Comparison of ENCODE assay signal across 29 cellular contexts in the genomic region with DNA sequence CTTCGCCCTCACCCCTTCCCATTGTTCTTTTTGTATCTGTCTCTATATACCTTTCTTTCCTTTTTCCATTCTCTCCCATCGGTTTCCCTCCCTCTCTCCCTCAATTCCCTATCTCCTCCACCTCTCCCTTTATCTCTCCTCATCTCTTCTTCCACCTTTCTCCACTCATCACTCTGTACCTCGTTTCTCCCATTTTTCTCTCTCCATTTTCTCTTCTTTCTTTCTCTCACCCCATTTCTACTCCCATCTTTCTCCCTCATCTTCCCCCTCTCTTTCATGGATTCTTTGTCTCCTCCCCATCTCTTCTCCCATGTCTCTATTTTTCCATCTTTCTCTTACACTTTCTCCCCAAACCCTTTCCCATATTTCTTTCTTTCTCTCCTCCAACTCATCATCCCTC.
"Had no signal": no experiment of that assay in that cellular context is flagged by ENCODE, and none has a peak within 500 bp of the region (broad histone marks: within the 10 kb centered on the region; RNA-seq: fewer than 3 reads in every experiment).

No MANE protein-coding gene starts in this region.

- H3K27ac Mint-ChIP-seq: naive thymus-derived CD8-positive, alpha-beta T cell; natural killer cell treated with Interleukin-12 subunit alpha and Interleukin-12 subunit beta and Interleukin-15 and Interleukin-18, amount 100 ng/mL, for 72 hours; nephron progenitor cell; neural progenitor cell; progenitor cell of endocrine pancreas; stimulated activated effector memory CD8-positive, alpha-beta T cell treated with anti-CD3 and anti-CD28 coated beads, Interleukin-12 subunit alpha, Interleukin-12 subunit beta, amount 100 ng/mL, for 72 hours; stimulated activated naive B cell treated with anti-CD40 and anti-IgM and Interleukin-4, amounts not matched to agents 10 μg/mL and 1 μg/mL and 100 μg/mL, for 72 hours; stimulated activated naive CD8-positive, alpha-beta T cell treated with anti-CD3 and anti-CD28 coated beads, Interleukin-15, Interleukin-2, amounts not matched to agents 100 ng/mL and 50 ng/mL, for 24 hours; type B pancreatic cell had no signal

- H3K4me1 ChIP-seq: neural progenitor cell, parathyroid adenoma, psoas muscle, right lobe of liver, sigmoid colon, stomach, thyroid gland, tibial nerve, upper lobe of right lung, uterus had no signal

- DNase-seq: naive thymus-derived CD8-positive, alpha-beta T cell; nephron progenitor cell; occipital lobe; ovary; posterior cingulate gyrus; psoas muscle; right cardiac atrium; right lobe of liver; sigmoid colon; small intestine; stimulated activated CD4-positive, alpha-beta T cell treated with anti-CD3 and anti-CD28 coated beads, Interleukin-15, amount 100 ng/mL, for 24 hours; stimulated activated CD4-positive, alpha-beta T cell treated with anti-CD3 and anti-CD28 coated beads, Interleukin-2, amount 100 ng/mL, for 24 hours; stimulated activated CD4-positive, alpha-beta T cell treated with anti-CD3 and anti-CD28 coated beads, Interleukin-2, amount 100 ng/mL, for 48 hours; stimulated activated CD4-positive, alpha-beta T cell treated with anti-CD3 and anti-CD28 coated beads, Interleukin-4, amount 100 ng/mL, for 24 hours; stimulated activated naive B cell treated with anti-CD40 and anti-IgM and Interleukin-4, amounts not matched to agents 10 μg/mL and 1 μg/mL and 100 μg/mL, for 72 hours; stimulated activated naive CD4-positive, alpha-beta T cell treated with Interleukin-2 at 50 U/mL for 16 hours; stomach; thyroid gland; upper lobe of right lung; uterus had no signal

- H3K4me2 ChIP-seq: neural progenitor cell had no signal

- H2AFZ ChIP-seq: neural progenitor cell, parathyroid adenoma had no signal

- H3K27me3 Mint-ChIP-seq: naive thymus-derived CD8-positive, alpha-beta T cell; stimulated activated naive B cell treated with anti-CD40 and anti-IgM and Interleukin-4, amounts not matched to agents 10 μg/mL and 1 μg/mL and 100 μg/mL, for 72 hours had no signal

- H3K4me3 Mint-ChIP-seq: naive thymus-derived CD8-positive, alpha-beta T cell; natural killer cell treated with Interleukin-12 subunit alpha and Interleukin-12 subunit beta and Interleukin-15 and Interleukin-18, amount 100 ng/mL, for 72 hours; nephron progenitor cell; neural progenitor cell; stimulated activated effector memory CD8-positive, alpha-beta T cell treated with anti-CD3 and anti-CD28 coated beads, Interleukin-12 subunit alpha, Interleukin-12 subunit beta, amount 100 ng/mL, for 72 hours; stimulated activated naive B cell treated with anti-CD40 and anti-IgM and Interleukin-4, amounts not matched to agents 10 μg/mL and 1 μg/mL and 100 μg/mL, for 72 hours; stimulated activated naive CD8-positive, alpha-beta T cell treated with anti-CD3 and anti-CD28 coated beads, Interleukin-15, Interleukin-2, amounts not matched to agents 100 ng/mL and 50 ng/mL, for 24 hours; type B pancreatic cell had no signal

- H3K27me3 ChIP-seq: neural progenitor cell, ovary, right lobe of liver, sigmoid colon, stomach, thyroid gland, tibial nerve, uterus had no signal

- H3K27ac ChIP-seq: neural progenitor cell, ovary, parathyroid adenoma, psoas muscle, right lobe of liver, sigmoid colon, stomach, thoracic aorta, thyroid gland, tibial nerve, upper lobe of right lung, uterus had no signal

- H3K36me3 Mint-ChIP-seq: naive thymus-derived CD8-positive, alpha-beta T cell; natural killer cell treated with Interleukin-12 subunit alpha and Interleukin-12 subunit beta and Interleukin-15 and Interleukin-18, amount 100 ng/mL, for 72 hours; neural progenitor cell; stimulated activated effector memory CD8-positive, alpha-beta T cell treated with anti-CD3 and anti-CD28 coated beads, Interleukin-12 subunit alpha, Interleukin-12 subunit beta, amount 100 ng/mL, for 72 hours; stimulated activated naive B cell treated with anti-CD40 and anti-IgM and Interleukin-4, amounts not matched to agents 10 μg/mL and 1 μg/mL and 100 μg/mL, for 72 hours; type B pancreatic cell had no signal

- ATAC-seq: naive thymus-derived CD8-positive, alpha-beta T cell; natural killer cell treated with Interleukin-12 subunit alpha and Interleukin-12 subunit beta and Interleukin-15 and Interleukin-18, amount 100 ng/mL, for 72 hours; psoas muscle; right cardiac atrium; right lobe of liver; stimulated activated effector memory CD8-positive, alpha-beta T cell treated with anti-CD3 and anti-CD28 coated beads, Interleukin-12 subunit alpha, Interleukin-12 subunit beta, amount 100 ng/mL, for 72 hours; stimulated activated naive B cell treated with anti-CD40 and anti-IgM and Interleukin-4, amounts not matched to agents 10 μg/mL and 1 μg/mL and 100 μg/mL, for 72 hours; upper lobe of right lung had no signal

- H3K9me3 ChIP-seq: ovary, psoas muscle, right lobe of liver, sigmoid colon, stomach, thoracic aorta, thyroid gland, tibial nerve, upper lobe of right lung, uterus had no signal

- H3K79me2 ChIP-seq: parathyroid adenoma had no signal

- H3K4me1 Mint-ChIP-seq: stimulated activated effector memory CD8-positive, alpha-beta T cell treated with anti-CD3 and anti-CD28 coated beads, Interleukin-12 subunit alpha, Interleukin-12 subunit beta, amount 100 ng/mL, for 72 hours had no signal

- H3K36me3 ChIP-seq: neural progenitor cell, ovary, right lobe of liver, sigmoid colon, stomach, thoracic aorta, thyroid gland, tibial nerve, upper lobe of right lung, uterus had no signal

- H3K4me3 ChIP-seq: neural progenitor cell, ovary, psoas muscle, right lobe of liver, sigmoid colon, stomach, thoracic aorta, thyroid gland, tibial nerve, upper lobe of right lung, uterus had no signal

- H3K9ac ChIP-seq: neural progenitor cell, parathyroid adenoma had no signal

- H3K9me3 Mint-ChIP-seq: naive thymus-derived CD8-positive, alpha-beta T cell; natural killer cell treated with Interleukin-12 subunit alpha and Interleukin-12 subunit beta and Interleukin-15 and Interleukin-18, amount 100 ng/mL, for 72 hours; nephron progenitor cell; neural progenitor cell; stimulated activated effector memory CD8-positive, alpha-beta T cell treated with anti-CD3 and anti-CD28 coated beads, Interleukin-12 subunit alpha, Interleukin-12 subunit beta, amount 100 ng/mL, for 72 hours; stimulated activated naive B cell treated with anti-CD40 and anti-IgM and Interleukin-4, amounts not matched to agents 10 μg/mL and 1 μg/mL and 100 μg/mL, for 72 hours; stimulated activated naive CD8-positive, alpha-beta T cell treated with anti-CD3 and anti-CD28 coated beads, Interleukin-15, Interleukin-2, amounts not matched to agents 100 ng/mL and 50 ng/mL, for 24 hours; type B pancreatic cell had no signal
